Comparison of ENCODE assay signal across 7 cellular contexts in genomic region chr5:65562731-65563701, GRCh38. TPM values are rescaled to one million over a fixed set of nuclear protein-coding genes. Genes with fewer than 3 reads are reported as not detected.
A peak's percentile ranks its signal among the peaks of the same experiment; 100 is the strongest.
DNase-seq lines count a peak whose midpoint lies in the region; ATAC-seq, FAIRE-seq and TF ChIP-seq lines count a peak whose summit lies in the region.

TSS of gene CENPK (minus strand) at chr5:65563168. CDS start at chr5:65554907, 8,261 bp downstream.
TSS of gene PPWD1 (plus strand) at chr5:65563296. CDS start at chr5:65563311, 15 bp downstream.

- peak; percentile 83 for DNase-seq in GM18507 (ENCODE audit: extremely low spot score, insufficient read length, low read depth)
- DNase-seq in NCI-H2029 treated with DMSO at 0.1 percent for 48 hours (lab: John Stamatoyannopoulos, UW) = peak; percentile 92
- DNase-seq in T-helper 9 cell = peak; percentile 88
- peak; percentile 98 for DNase-seq in astrocyte of the hippocampus (ENCODE audit: low read depth, low spot score)
- peak; percentile 97 for DNase-seq in hepatocyte (ENCODE audit: low spot score)
- peak; percentile 91 for DNase-seq in renal cortical epithelial cell (ENCODE audit: low read depth)

- no peaks in the 10 kb centered on the region for H3K27me3 ChIP-seq in hepatocyte

- no peaks in the 10 kb centered on the region for H3K9me3 ChIP-seq in hepatocyte (ENCODE audit: low read depth)

- ATAC-seq in HG02981 (IDR thresholded peaks at IDR 0.05; ENCODE audit: unreplicated experiment) = peak; percentile 99

- peak within 1 kb of the TSS; percentile 84 for H2AFZ ChIP-seq in hepatocyte

- H3K9me2 ChIP-seq in hepatocyte (replicated peaks; ENCODE audit: insufficient read depth) = no peaks in the 10 kb centered on the region

- H3K4me3 ChIP-seq in hepatocyte = peak within 1 kb of the TSS; percentile 30

- H3K79me2 ChIP-seq in hepatocyte = peaks cover 53% of the 10 kb centered on the region

- H3K36me3 ChIP-seq in hepatocyte (replicated peaks; ENCODE audit: insufficient read depth, low read depth) = no peaks in the 10 kb centered on the region

- peak within 1 kb of the TSS; percentile 80 for H3K4me2 ChIP-seq in hepatocyte

- peaks cover 6% of the 10 kb centered on the region for H3K4me1 ChIP-seq in hepatocyte (ENCODE audit: insufficient read depth)

- WGBS in hepatocyte (ENCODE audit: low lambda C conversion rate, missing lambda C conversion rate) = 2% methylated on average over 54 of the region's 54 CpGs

- TF ChIP-seq CTCF in hepatocyte (IDR thresholded peaks at IDR 0.05; ENCODE audit: poor library complexity) = no peak

- FAIRE-seq in GM18507 (lab: Jason Lieb, UNC) = peak; percentile 99

- no peaks in the 10 kb centered on the region for H4K20me1 ChIP-seq in hepatocyte (ENCODE audit: insufficient read depth, poor library complexity, severe bottlenecking)

- H3K27ac ChIP-seq in hepatocyte = peak within 1 kb of the TSS; percentile 93

RNA-seq across cellular contexts. Expression of gene CENPK, which starts in this region (rescaled TPM):
- total RNA-seq in hepatocyte = 9.6 and 15.5 TPM in 2 replicates
- polyA plus RNA-seq in hepatocyte = 11.4 and 15.3 TPM in 2 replicates
- total RNA-seq in renal cortical epithelial cell = 5.0 and 21.4 TPM in 2 replicates

RNA-seq across cellular contexts. Expression of gene PPWD1, which starts in this region (rescaled TPM):
- total RNA-seq in hepatocyte = 39.0 and 39.2 TPM in 2 replicates
- 19.8 and 23.4 TPM in 2 replicates for polyA plus RNA-seq in hepatocyte
- 26.4 and 46.4 TPM in 2 replicates for total RNA-seq in renal cortical epithelial cell

Comparison
In these comparisons a context has a peak if more than half of its experiments do, and no peak if none do; other contexts are left out.
1. Peak in every context shown above with its lines: DNase-seq, ATAC-seq, H3K4me3 ChIP-seq and H3K27ac ChIP-seq.